17 cellular contexts compared by ENCODE assay signal in genomic region chr21:29005696-29006095, GRCh38. TPM values are rescaled to one million over a fixed set of nuclear protein-coding genes. Genes with fewer than 3 reads are reported as not detected.
DNase-seq lines count a peak whose midpoint lies in the region; ATAC-seq and TF ChIP-seq lines count a peak whose summit lies in the region.
"Had no signal": no experiment of that assay in that cellular context is flagged by ENCODE, and none has a peak within 500 bp of the region (broad histone marks: within the 10 kb centered on the region; RNA-seq: fewer than 3 reads in every experiment).

No MANE protein-coding gene starts in this region.

- no peak overlapping the region for H3K4me3 ChIP-seq in AG10803 (ENCODE audit: low read length)
- H3K4me3 ChIP-seq in GM23248, result no peak overlapping the region
- H3K4me3 ChIP-seq: BLaER1 treated with 17β-estradiol and CSF1 and Interleukin-3, amounts not matched to agents 10 nM and 100 nM; GM12878; Peyer's patch had no signal

- ATAC-seq in GM21576 (IDR thresholded peaks at IDR 0.05; ENCODE audit: unreplicated experiment) (no peak), HG02763 (IDR thresholded peaks at IDR 0.05; ENCODE audit: unreplicated experiment) (no peak)
- ATAC-seq: GM12878, HepG2, SK-N-SH treated with all-trans-retinoic acid at 6 μM for 48 hours had no signal

- no peak overlapping the region for H3K4me2 ChIP-seq in GM23248 (ENCODE audit: unreplicated experiment)
- H3K4me2 ChIP-seq: BLaER1 treated with 17β-estradiol and CSF1 and Interleukin-3, amounts not matched to agents 10 nM and 100 nM had no signal

- DNase-seq in AG10803 (ENCODE audit: low read depth) (peak; percentile 29), GM23248 (peak; percentile 48), OCI-M1 (lab: John Stamatoyannopoulos, UW) (peak; percentile 15), fibroblast of peridontal ligament (ENCODE audit: extremely low read depth) (peak; percentile 24), NOMO-1 (lab: John Stamatoyannopoulos, UW; ENCODE audit: unreplicated experiment in 2 of 2) (no peak), NCI-H146 (lab: John Stamatoyannopoulos, UW) (no peak)
- DNase-seq: NCI-H2107, NCI-H446, NCI-H748 treated with DMSO at 0.1 percent for 48 hours, Peyer's patch, SHP77 had no signal

- no peak for TF ChIP-seq CTCF in AG10803 (conservative IDR thresholded peaks at IDR 0.05; ENCODE audit: low read length)

- no peak overlapping the region for H3K9ac ChIP-seq in GM23248
- H3K9ac ChIP-seq: BLaER1 treated with 17β-estradiol and CSF1 and Interleukin-3, amounts not matched to agents 10 nM and 100 nM had no signal

- no peaks in the 10 kb centered on the region; the same call in 1 of the 2 replicates for H3K4me1 ChIP-seq in GM23248 (ENCODE audit: insufficient read depth)

- no peaks in the 10 kb centered on the region for H3K9me3 ChIP-seq in GM23248 (ENCODE audit: low read depth)
- H3K9me3 ChIP-seq: Peyer's patch had no signal

- in situ Hi-C loops in GM23248 (cut with MboI), result no loop called here

- 0 out of 2 replicates have a peak, but pooled peaks cover 4% of the 10 kb centered on the region for H3F3A ChIP-seq in GM23248 (ENCODE audit: insufficient read depth)

- H3K27ac ChIP-seq in GM23248, result no peak overlapping the region
- H3K27ac ChIP-seq: BLaER1 treated with 17β-estradiol and CSF1 and Interleukin-3, amounts not matched to agents 10 nM and 100 nM; Peyer's patch had no signal

- WGBS in GM23248 (ENCODE audit: low coverage in 1 of 2, low lambda C conversion rate in 2 of 2, missing lambda C conversion rate in 2 of 2), 2 experiments, result 71 to 74% methylated on average over 6 of the region's 6 CpGs

- H3K9me2 ChIP-seq in GM23248 (ENCODE audit: insufficient read depth), result no peaks in the 10 kb centered on the region

- H3K27me3 ChIP-seq in GM23248 (replicated peaks; ENCODE audit: insufficient read depth), result no peaks in the 10 kb centered on the region
- H3K27me3 ChIP-seq: BLaER1 treated with 17β-estradiol and CSF1 and Interleukin-3, amounts not matched to agents 10 nM and 100 nM; Peyer's patch had no signal

- peak overlapping the region; percentile 57 for H2AFZ ChIP-seq in GM23248

- no peaks in the 10 kb centered on the region for H3K79me2 ChIP-seq in GM23248 (ENCODE audit: insufficient read depth)

- no peaks in the 10 kb centered on the region for H4K20me1 ChIP-seq in GM23248 (ENCODE audit: insufficient read depth)
- H4K20me1 ChIP-seq: BLaER1 treated with 17β-estradiol and CSF1 and Interleukin-3, amounts not matched to agents 10 nM and 100 nM had no signal

- no peaks in the 10 kb centered on the region for H3K36me3 ChIP-seq in GM23248 (ENCODE audit: low read depth)

RNA-seq across cellular contexts. Expression of gene LTN1, which starts 13.0 kb away (rescaled TPM):
- total RNA-seq in GM23248 (2014; rRNA removed; shearing (Covaris generic)), result 20.4 and 26.0 TPM in 2 replicates
- polyA plus RNA-seq in GM23248 (2016; fragmentation: Nextera tagmentation; extraction: Ambion mirVana), result 14.7 and 16.8 TPM in 2 replicates

RNA-seq across cellular contexts. Expression of gene RWDD2B, which starts 13.5 kb away (rescaled TPM):
- total RNA-seq in GM23248 (2014; rRNA removed; shearing (Covaris generic)), result 15.9 and 16.0 TPM in 2 replicates
- polyA plus RNA-seq in GM23248 (2016; fragmentation: Nextera tagmentation; extraction: Ambion mirVana), result 30.8 and 32.5 TPM in 2 replicates

RNA-seq across cellular contexts. Expression of gene USP16, which starts 18.8 kb away (rescaled TPM):
- total RNA-seq in GM23248 (2014; rRNA removed; shearing (Covaris generic)), result 30.2 and 33.5 TPM in 2 replicates
- polyA plus RNA-seq in GM23248 (2016; fragmentation: Nextera tagmentation; extraction: Ambion mirVana), result 36.8 and 46.8 TPM in 2 replicates

Comparison
In these comparisons a context has a peak if more than half of its experiments do, and no peak if none do; other contexts are left out.
1. DNase-seq: peak in AG10803 (single experiment), GM23248 (single experiment), OCI-M1 (single experiment) and fibroblast of peridontal ligament (single experiment); none in NOMO-1 (0 of 2) and NCI-H146 (single experiment).